Comparison of ENCODE assay signal across 8 cellular contexts in genomic region chr5:149999359-149999758, GRCh38. TPM values are rescaled to one million over a fixed set of nuclear protein-coding genes. Genes with fewer than 3 reads are reported as not detected.
A peak's percentile ranks its signal among the peaks of the same experiment; 100 is the strongest.
DNase-seq lines count a peak whose midpoint lies in the region; ATAC-seq and TF ChIP-seq lines count a peak whose summit lies in the region.

No MANE protein-coding gene starts in this region.

- no peak for TF ChIP-seq RAD21 in liver (IDR thresholded peaks at IDR 0.05)

- H3K36me3 ChIP-seq in heart right ventricle (peaks cover 0 to 39% (median 6%) of the 10 kb centered on the region in 9 donors), adrenal gland (replicated peaks in 1 of 2) (peaks cover 0 to 14% of the 10 kb centered on the region in 2 donors), liver (ENCODE audit: control insufficient read depth in 4 of 4, insufficient read depth in 3 of 4, low read depth in 1 of 4, low read length in 3 of 4) (peaks cover 1 to 16% (median 13%) of the 10 kb centered on the region in 4 donors), urinary bladder (ENCODE audit: insufficient read depth) (no peaks in the 10 kb centered on the region)

- 75 to 76% methylated on average over 3 of the region's 3 CpGs for WGBS in heart right ventricle, 2 donors
- WGBS in adrenal gland, 4 donors = 67 to 72% (median 70%) methylated on average over 3 of the region's 3 CpGs
- 89% methylated on average over 3 of the region's 3 CpGs for WGBS in liver
- 76% methylated on average over 3 of the region's 3 CpGs for WGBS in urinary bladder

- no peaks in the 10 kb centered on the region for H3K9me3 ChIP-seq in heart right ventricle
- H3K9me3 ChIP-seq in adrenal gland (replicated peaks in 1 of 3) = no peaks in the 10 kb centered on the region
- H3K9me3 ChIP-seq in liver (ENCODE audit: control insufficient read depth in 4 of 4, low read length in 3 of 4) = no peaks in the 10 kb centered on the region

- intact Hi-C loops in heart right ventricle (cut with DNase I) (loop anchor here in 1 of 10 donors (10.0 kb wide), 1 partner anchor 165 kb away; no protein-coding TSS in a partner anchor), Right ventricle myocardium inferior (cut with DNase I) (no loop called here), adrenal gland (cut with DNase I) (no loop called here)

- peak overlapping the region in 1 of 2 donors; percentile 87 for H3K9ac ChIP-seq in liver (ENCODE audit: low read depth in 1 of 2, low read length in 2 of 2)

- H3K27me3 ChIP-seq in heart right ventricle = no peaks in the 10 kb centered on the region
- H3K27me3 ChIP-seq in adrenal gland = no peaks in the 10 kb centered on the region
- no peaks in the 10 kb centered on the region for H3K27me3 ChIP-seq in liver (ENCODE audit: control insufficient read depth in 4 of 4, insufficient read depth in 4 of 4, low read length in 3 of 4)

- TF ChIP-seq POLR2A in adrenal gland (IDR thresholded peaks at IDR 0.05) = no peak

- no peak for TF ChIP-seq CTCF in heart right ventricle (IDR thresholded peaks at IDR 0.05)
- no peak for TF ChIP-seq CTCF in adrenal gland (IDR thresholded peaks at IDR 0.05)
- no peak for TF ChIP-seq CTCF in liver (IDR thresholded peaks at IDR 0.05; ENCODE audit: low read depth, low read length, missing input control)

- H3K4me1 ChIP-seq in heart right ventricle (peaks cover 7 to 45% (median 36%) of the 10 kb centered on the region in 9 donors), adrenal gland (replicated peaks in 1 of 2) (peaks cover 20 to 36% of the 10 kb centered on the region in 2 donors), liver (ENCODE audit: control insufficient read depth in 4 of 4, insufficient read depth in 4 of 4, low read length in 3 of 4) (peaks cover 0 to 27% (median 20%) of the 10 kb centered on the region in 4 donors), urinary bladder (ENCODE audit: insufficient read depth) (no peaks in the 10 kb centered on the region)

- DNase-seq in heart right ventricle = no peak
- no peak for DNase-seq in Right ventricle myocardium inferior (ENCODE audit: missing footprints)
- no peak for DNase-seq in adrenal gland
- no peak for DNase-seq in activated CD8-positive, alpha-beta memory T cell treated with anti-CD3 and anti-CD28 coated beads, Interleukin-2, amount 50 U/mL, for 48 hours
- DNase-seq in AML-193 (lab: John Stamatoyannopoulos, UW) = no peak
- no peak for DNase-seq in germinal center (ENCODE audit: low spot score)

- ATAC-seq in heart right ventricle = no peak
- no peak for ATAC-seq in Right ventricle myocardium inferior

- H3K4me3 ChIP-seq in heart right ventricle = peak overlapping the region in 8 of 10 donors; percentile 72 to 100 (median 96)
- peak overlapping the region in 2 of 4 donors; percentile 83 to 94 for H3K4me3 ChIP-seq in adrenal gland
- peak overlapping the region in 2 of 3 donors; percentile 63 to 90 for H3K4me3 ChIP-seq in liver (ENCODE audit: low read depth in 1 of 3, low read length in 3 of 3)
- no peak overlapping the region for H3K4me3 ChIP-seq in urinary bladder (ENCODE audit: low read depth, low read length)

- H3K27ac ChIP-seq in heart right ventricle (peak overlapping the region in 6 of 10 donors; percentile 91 to 97 (median 96)), adrenal gland (peak overlapping the region in 3 of 5 donors; percentile 90 to 93 (median 91)), liver (ENCODE audit: low read depth in 1 of 2, low read length in 2 of 2) (peak overlapping the region in 1 of 2 donors; percentile 77), urinary bladder (ENCODE audit: low read depth) (peak overlapping the region; percentile 83)

TF ChIP-seq in liver, 16 proteins besides CTCF, POLR2A, EP300 and RAD21:
- TF ChIP-seq YY1 (IDR thresholded peaks at IDR 0.05) = no peak

RNA-seq across cellular contexts. Expression of gene TIGD6, which starts 1.1 kb away (rescaled TPM):
- total RNA-seq in heart right ventricle (1 to 10 TPM; 2.2 to 4.2 (median 2.8) TPM), Right ventricle myocardium inferior (2.4 TPM), adrenal gland (1 to 10 TPM; 5.4 to 9.4 (median 7.6) TPM), liver (1 to 10 TPM; 2.4 to 2.9 TPM), urinary bladder (4.8 TPM)
- polyA plus RNA-seq in heart right ventricle (1 to 10 TPM; 2.1 to 4.0 TPM), adrenal gland (10 to 100 TPM in 1 of 3 donors, 1 to 10 TPM in 2; 7.4 to 10.5 (median 8.5) TPM), liver (1 to 10 TPM; 1.3 to 1.8 TPM), urinary bladder (4.1 TPM)

RNA-seq across cellular contexts. Expression of gene HMGXB3, which starts 1.2 kb away (rescaled TPM):
- total RNA-seq in heart right ventricle (10 to 100 TPM; 12.7 to 17.8 (median 14.9) TPM), Right ventricle myocardium inferior (14.6 TPM), adrenal gland (10 to 100 TPM; 29.6 to 53.1 (median 36.1) TPM), liver (10 to 100 TPM; 12.5 to 22.9 TPM), urinary bladder (24.3 TPM)
- polyA plus RNA-seq in heart right ventricle (10 to 100 TPM; 12.8 to 17.9 TPM), adrenal gland (10 to 100 TPM; 22.8 to 56.5 (median 48.9) TPM), liver (1 to 10 TPM; 2.7 to 9.4 TPM), urinary bladder (16.3 TPM)

RNA-seq across cellular contexts. Expression of gene SLC26A2, which starts 38.8 kb away (rescaled TPM):
- total RNA-seq in heart right ventricle (1 to 10 TPM; 3.8 to 7.3 (median 5.4) TPM), Right ventricle myocardium inferior (4.3 TPM), adrenal gland (100 to 1,000 TPM in 1 of 8 donors, 10 to 100 TPM in 7; 28.3 to 228 (median 49.0) TPM), liver (1 to 10 TPM; 2.4 to 6.1 TPM), urinary bladder (34.9 TPM)
- polyA plus RNA-seq in heart right ventricle (1 to 10 TPM; 1.3 to 9.6 TPM), adrenal gland (100 to 1,000 TPM in 1 of 3 donors, 10 to 100 TPM in 1, 1 to 10 TPM in 1; 7.2 to 124 (median 13.4) TPM), liver (under 1 TPM; 0.43 to 0.84 TPM), urinary bladder (5.0 TPM)

RNA-seq across cellular contexts. Expression of gene PDE6A, which starts 54.8 kb away (rescaled TPM):
- total RNA-seq in heart right ventricle = under 1 TPM in 6 of 10 donors, not detected in 4; 0.07 to 0.28 (median 0.17) TPM
- under 1 TPM in 1 of 2 donors, not detected in 1; 0.06 TPM for polyA plus RNA-seq in heart right ventricle
- total RNA-seq in Right ventricle myocardium inferior = 0.05 TPM
- 1 to 10 TPM in 2 of 8 donors, under 1 TPM in 6; 0.14 to 1.6 (median 0.85) TPM for total RNA-seq in adrenal gland
- polyA plus RNA-seq in adrenal gland = 1 to 10 TPM in 1 of 3 donors, under 1 TPM in 2; 0.81 to 1.5 (median 0.97) TPM
- total RNA-seq in liver = not detected
- polyA plus RNA-seq in liver = under 1 TPM in 1 of 2 donors, not detected in 1; 0.06 TPM
- total RNA-seq in urinary bladder = 0.05 TPM
- polyA plus RNA-seq in urinary bladder = 0.01 TPM
